Comparison of ENCODE assay signal across 1 cellular context in the genomic region with DNA sequence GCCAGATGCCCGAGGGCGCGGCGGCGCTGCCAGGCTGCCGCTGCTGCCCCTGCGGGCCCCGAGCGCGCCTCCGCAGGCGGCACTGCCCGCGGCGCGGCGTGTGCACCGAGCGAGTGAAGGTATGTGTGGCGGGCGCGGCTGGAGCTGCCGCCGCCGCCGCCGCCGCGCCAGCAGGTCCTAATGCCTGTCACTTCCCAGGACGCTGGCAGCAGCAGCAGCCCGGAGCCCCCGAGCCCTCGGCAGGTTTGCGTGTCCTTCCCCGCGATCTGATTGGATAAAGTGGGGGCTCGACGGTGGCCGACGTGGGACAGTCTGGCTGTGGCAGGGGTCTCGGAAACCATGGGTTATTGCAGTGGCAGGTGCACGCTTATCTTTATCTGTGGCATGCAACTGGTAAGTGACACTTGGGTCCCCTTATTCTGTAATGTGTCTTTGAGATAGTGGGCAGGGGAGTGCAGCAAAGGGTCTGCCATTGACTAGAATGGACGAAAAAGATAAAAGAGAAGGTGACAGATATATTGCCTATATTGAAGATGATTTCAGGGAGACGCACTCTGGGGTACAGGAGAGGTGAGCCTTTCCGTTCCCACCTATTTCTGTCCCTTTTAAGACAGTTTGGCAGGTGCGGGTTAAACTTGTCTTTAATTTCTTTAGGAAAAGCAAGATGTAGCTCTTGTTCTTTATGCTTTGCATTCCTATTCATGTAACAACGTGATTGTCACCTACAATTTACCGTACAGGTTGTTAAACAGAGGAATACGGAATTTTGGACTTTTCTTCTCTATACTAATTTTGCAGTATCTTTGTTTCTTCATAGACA.
TF ChIP-seq lines count a peak whose summit lies in the region.

A gene (plus strand): TSS at position 4 of the 820 bp plus-strand sequence.

TF ChIP-seq in SK-N-SH, 30 proteins besides CTCF, POLR2A, EP300 and RAD21 (continued from another document):
- TF ChIP-seq, protein P1, sequence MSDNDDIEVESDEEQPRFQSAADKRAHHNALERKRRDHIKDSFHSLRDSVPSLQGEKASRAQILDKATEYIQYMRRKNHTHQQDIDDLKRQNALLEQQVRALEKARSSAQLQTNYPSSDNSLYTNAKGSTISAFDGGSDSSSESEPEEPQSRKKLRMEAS (IDR thresholded peaks at IDR 0.05; ENCODE audit: low read depth) = no peak
- no peak for TF ChIP-seq POLR2AphosphoS5 (IDR thresholded peaks at IDR 0.05; ENCODE audit: low read depth, low read length)
- no peak for TF ChIP-seq FOXJ3 (CRISPR knock-in tag; IDR thresholded peaks at IDR 0.05)
- TF ChIP-seq FOSL2 (IDR thresholded peaks at IDR 0.05; ENCODE audit: borderline replicate concordance, low read depth) = no peak
- TF ChIP-seq GATA2 (CRISPR knock-in tag; IDR thresholded peaks at IDR 0.05) = no peak
- no peak for TF ChIP-seq ELF1 (IDR thresholded peaks at IDR 0.05)
- TF ChIP-seq, protein P2, sequence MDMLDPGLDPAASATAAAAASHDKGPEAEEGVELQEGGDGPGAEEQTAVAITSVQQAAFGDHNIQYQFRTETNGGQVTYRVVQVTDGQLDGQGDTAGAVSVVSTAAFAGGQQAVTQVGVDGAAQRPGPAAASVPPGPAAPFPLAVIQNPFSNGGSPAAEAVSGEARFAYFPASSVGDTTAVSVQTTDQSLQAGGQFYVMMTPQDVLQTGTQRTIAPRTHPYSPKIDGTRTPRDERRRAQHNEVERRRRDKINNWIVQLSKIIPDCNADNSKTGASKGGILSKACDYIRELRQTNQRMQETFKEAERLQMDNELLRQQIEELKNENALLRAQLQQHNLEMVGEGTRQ (IDR thresholded peaks at IDR 0.05; ENCODE audit: borderline replicate concordance, low read depth, low read length) = no peak
- TF ChIP-seq SIN3A (IDR thresholded peaks at IDR 0.05; ENCODE audit: borderline replicate concordance, low read depth, low read length) = no peak
